ENCODE assay signal across 8 cellular contexts in the genomic region with DNA sequence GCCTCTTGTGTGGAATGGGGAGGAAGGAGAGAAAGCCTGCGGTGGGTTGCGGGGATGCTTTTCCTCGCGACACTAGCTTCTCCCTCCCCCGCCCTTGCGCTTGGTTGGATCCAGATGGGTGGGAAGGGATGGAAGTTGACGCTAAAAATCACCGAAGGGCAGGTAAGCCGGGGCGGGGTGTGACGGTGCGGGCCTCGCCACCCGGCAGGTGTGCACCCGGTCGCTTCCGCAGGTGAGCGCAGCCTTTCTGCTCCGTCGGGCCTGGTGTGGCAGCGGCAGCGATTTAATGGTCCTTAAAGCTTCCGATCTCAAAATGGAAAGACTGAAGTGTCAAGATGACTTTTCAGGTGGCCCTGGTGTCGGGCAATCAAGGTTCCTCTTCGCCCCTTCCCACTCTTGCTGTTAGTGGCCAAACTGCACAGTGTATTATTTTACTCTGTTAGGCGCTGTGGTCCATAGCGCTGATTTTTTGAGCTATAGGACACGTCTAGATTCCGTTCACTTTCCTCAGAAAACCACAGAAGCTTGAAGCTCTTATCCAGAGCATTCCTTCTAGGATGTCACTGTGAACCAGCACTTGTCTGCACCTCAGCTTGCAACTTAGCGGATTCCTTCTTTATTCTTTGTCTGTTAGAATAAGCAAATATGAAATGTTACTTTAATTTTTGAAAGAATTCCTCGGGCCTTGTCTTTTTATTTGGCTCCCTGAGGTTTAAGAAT. TPM values are rescaled to one million over a fixed set of nuclear protein-coding genes. Genes with fewer than 3 reads are reported as not detected.
DNase-seq lines count a peak whose midpoint lies in the region; ATAC-seq and TF ChIP-seq lines count a peak whose summit lies in the region.

No MANE protein-coding gene starts in this region.

- no peak for TF ChIP-seq CTCF in activated CD8-positive, alpha-beta T cell treated with anti-CD3 and anti-CD28 coated beads for 36 hours (IDR thresholded peaks at IDR 0.05)
- TF ChIP-seq CTCF in neural crest cell (conservative IDR thresholded peaks at IDR 0.05), result no peak

- peaks cover 27% of the 10 kb centered on the region for H3K36me3 ChIP-seq in MG63
- peaks cover 0 to 2% of the 10 kb centered on the region in 2 donors for H3K36me3 ChIP-seq in esophagus (ENCODE audit: control insufficient read depth in 2 of 2, insufficient read depth in 2 of 2, low read length in 1 of 2)
- peaks cover 1% of the 10 kb centered on the region for H3K36me3 ChIP-seq in urinary bladder (ENCODE audit: insufficient read depth)

- H3K27me3 ChIP-seq in MG63, result no peaks in the 10 kb centered on the region
- H3K27me3 ChIP-seq in esophagus (ENCODE audit: control insufficient read depth in 1 of 2, insufficient read depth in 2 of 2, low read length in 2 of 2), result no peaks in the 10 kb centered on the region

- H3K9me3 ChIP-seq in MG63 (no peaks in the 10 kb centered on the region), esophagus (ENCODE audit: control insufficient read depth in 2 of 2, insufficient read depth in 1 of 2, low read depth in 1 of 2, low read length in 1 of 2) (no peaks in the 10 kb centered on the region)

- H3K4me1 ChIP-seq in esophagus (ENCODE audit: control insufficient read depth in 2 of 2, insufficient read depth in 2 of 2, low read length in 1 of 2), result peaks cover 0 to 2% of the 10 kb centered on the region in 2 donors
- H3K4me1 ChIP-seq in urinary bladder (ENCODE audit: insufficient read depth), result no peaks in the 10 kb centered on the region

- no peaks in the 10 kb centered on the region for H3K27me3 Mint-ChIP-seq in activated CD8-positive, alpha-beta T cell treated with anti-CD3 and anti-CD28 coated beads for 36 hours
- peaks cover 17% of the 10 kb centered on the region for H3K27me3 Mint-ChIP-seq in neural crest cell (ENCODE audit: low read depth)

- H3K27ac ChIP-seq in esophagus (ENCODE audit: low read depth in 2 of 2, low read length in 1 of 2) (peak overlapping the region; percentile 96 to 97), urinary bladder (ENCODE audit: low read depth) (no peak overlapping the region)

- intact Hi-C loops in activated CD8-positive, alpha-beta T cell treated with anti-CD3 and anti-CD28 coated beads for 36 hours (cut with micrococcal nuclease), result no loop called here

- no peak for ATAC-seq in activated CD8-positive, alpha-beta T cell treated with anti-CD3 and anti-CD28 coated beads for 36 hours

- peak overlapping the region; percentile 97 for H3K4me3 Mint-ChIP-seq in activated CD8-positive, alpha-beta T cell treated with anti-CD3 and anti-CD28 coated beads for 36 hours
- peak overlapping the region; percentile 99 for H3K4me3 Mint-ChIP-seq in neural crest cell

- peak overlapping the region; percentile 97 for H3K27ac Mint-ChIP-seq in activated CD8-positive, alpha-beta T cell treated with anti-CD3 and anti-CD28 coated beads for 36 hours
- peak overlapping the region; percentile 90 for H3K27ac Mint-ChIP-seq in neural crest cell (ENCODE audit: unreplicated experiment)

- H3K9me3 Mint-ChIP-seq in activated CD8-positive, alpha-beta T cell treated with anti-CD3 and anti-CD28 coated beads for 36 hours, result no peaks in the 10 kb centered on the region
- no peaks in the 10 kb centered on the region for H3K9me3 Mint-ChIP-seq in neural crest cell

- H3K4me3 ChIP-seq in MG63, result peak overlapping the region; percentile 94
- peak overlapping the region; percentile 83 to 95 for H3K4me3 ChIP-seq in esophagus (ENCODE audit: low read depth in 1 of 2, low read length in 2 of 2)
- H3K4me3 ChIP-seq in urinary bladder (ENCODE audit: low read depth, low read length), result peak overlapping the region; percentile 52

- CTCF ChIA-PET in activated CD8-positive, alpha-beta T cell treated with anti-CD3 and anti-CD28 coated beads for 36 hours (lab: Charles Lee), result interaction anchor here (0.8 to 1.6 kb wide), 2 partner anchors 10 to 308 kb away, joined by 3 to 9 read pairs; no protein-coding TSS in a partner anchor

- H3K4me1 Mint-ChIP-seq in activated CD8-positive, alpha-beta T cell treated with anti-CD3 and anti-CD28 coated beads for 36 hours (ENCODE audit: low read depth), result peaks cover 47% of the 10 kb centered on the region
- H3K4me1 Mint-ChIP-seq in neural crest cell, result peaks cover 56% of the 10 kb centered on the region

- peaks cover 74% of the 10 kb centered on the region for H3K36me3 Mint-ChIP-seq in activated CD8-positive, alpha-beta T cell treated with anti-CD3 and anti-CD28 coated beads for 36 hours (ENCODE audit: low read depth)
- peaks cover 34% of the 10 kb centered on the region for H3K36me3 Mint-ChIP-seq in neural crest cell (ENCODE audit: low read depth)

- POLR2A ChIA-PET in activated CD8-positive, alpha-beta T cell treated with anti-CD3 and anti-CD28 coated beads for 36 hours (lab: Charles Lee), result interaction anchor here (0.6 to 8.1 kb wide), 8 partner anchors 9 to 147 kb away, joined by 3 to 193 read pairs (median 4); a partner anchor contains a TSS

- DNase-seq in DMS 273 (lab: John Stamatoyannopoulos, UW; ENCODE audit: unreplicated experiment) (peak; percentile 66), DMS 273 treated with DMSO at 0.1 percent for 48 hours (lab: John Stamatoyannopoulos, UW) (no peak), MG63 (peak; percentile 20), neural crest cell (ENCODE audit: low read depth, low spot score) (no peak), middle frontal gyrus (ENCODE audit: extremely low spot score, low spot score) (no peak)
- peak; percentile 59 for DNase-seq in activated CD8-positive, alpha-beta T cell treated with anti-CD3 and anti-CD28 coated beads for 36 hours

- WGBS in esophagus, 2 donors, result 3 to 4% methylated on average over 31 of the region's 31 CpGs
- 3% methylated on average over 31 of the region's 31 CpGs for WGBS in urinary bladder

RNA-seq across cellular contexts. Expression of a gene that starts 0.8 kb away (rescaled TPM):
- total RNA-seq in MG63 (2014; rRNA removed; shearing (Covaris generic); ENCODE audit: low replicate concordance), result 42.7 and 55.5 TPM in 2 replicates
- 10 to 100 TPM; 78.9 to 83.5 TPM for total RNA-seq in activated CD8-positive, alpha-beta T cell treated with anti-CD3 and anti-CD28 coated beads for 36 hours
- polyA plus RNA-seq in esophagus, result 10 to 100 TPM; 32.6 to 51.7 TPM
- 52.8 and 53.3 TPM in 2 replicates for total RNA-seq in neural crest cell
- 35.7 TPM for total RNA-seq in urinary bladder
- 33.1 TPM for polyA plus RNA-seq in urinary bladder

RNA-seq across cellular contexts. Expression of a gene that starts 0.9 kb away (rescaled TPM):
- total RNA-seq in MG63 (2014; rRNA removed; shearing (Covaris generic); ENCODE audit: low replicate concordance), result 228 and 261 TPM in 2 replicates
- total RNA-seq in activated CD8-positive, alpha-beta T cell treated with anti-CD3 and anti-CD28 coated beads for 36 hours, result 100 to 1,000 TPM; 330 to 339 TPM
- polyA plus RNA-seq in esophagus (100 to 1,000 TPM; 163 to 226 TPM), urinary bladder (251 TPM)
- total RNA-seq in neural crest cell (582 and 603 TPM in 2 replicates), urinary bladder (195 TPM)

RNA-seq across cellular contexts. Expression of a gene that starts 57.4 kb away (rescaled TPM):
- total RNA-seq in MG63 (2014; rRNA removed; shearing (Covaris generic); ENCODE audit: low replicate concordance), result 23.6 and 40.8 TPM in 2 replicates
- total RNA-seq in activated CD8-positive, alpha-beta T cell treated with anti-CD3 and anti-CD28 coated beads for 36 hours, result 100 to 1,000 TPM; 384 to 403 TPM
- polyA plus RNA-seq in esophagus (100 to 1,000 TPM; 126 to 156 TPM), urinary bladder (171 TPM)
- total RNA-seq in neural crest cell (610 and 642 TPM in 2 replicates), urinary bladder (93.1 TPM)

Comparison
In these comparisons a context has a peak if more than half of its experiments do, and no peak if none do; other contexts are left out.
1. DNase-seq: peak in DMS 273 (single experiment), MG63 (single experiment) and activated CD8-positive, alpha-beta T cell treated with anti-CD3 and anti-CD28 coated beads for 36 hours (single experiment); none in DMS 273 treated with DMSO at 0.1 percent for 48 hours (single experiment), neural crest cell (single experiment) and middle frontal gyrus (single experiment).
2. Peak in every context shown above with its lines, with median percentiles within 50 percentile points of each other: H3K4me3 ChIP-seq.